ENCODE assay signal across 11 cellular contexts in genomic region chr20:2984956-2985661, GRCh38. TPM values are rescaled to one million over a fixed set of nuclear protein-coding genes. Genes with fewer than 3 reads are reported as not detected.
DNase-seq lines count a peak whose midpoint lies in the region; ATAC-seq, FAIRE-seq and TF ChIP-seq lines count a peak whose summit lies in the region.
"Had no signal": no experiment of that assay in that cellular context is flagged by ENCODE, and none has a peak within 500 bp of the region (broad histone marks: within the 10 kb centered on the region; RNA-seq: fewer than 3 reads in every experiment).

No MANE protein-coding gene starts in this region.

- CTCF ChIA-PET in activated CD8-positive, alpha-beta memory T cell treated with anti-CD3 and anti-CD28 coated beads, Interleukin-2, amount 10 ng/mL, durations not matched to agents 7 days and 5 days (lab: Charles Lee): interaction anchor here (0.8 to 1.5 kb wide), 2 partner anchors 12 to 78 kb away, joined by 3 to 6 read pairs; no protein-coding TSS in a partner anchor

- FAIRE-seq in RCC 7860 (lab: Jason Lieb, UNC): no peak

- H3K4me3 Mint-ChIP-seq in activated CD8-positive, alpha-beta memory T cell treated with anti-CD3 and anti-CD28 coated beads, Interleukin-2, amount 10 ng/mL, durations not matched to agents 7 days and 5 days: no peak overlapping the region

- TF ChIP-seq POLR2A in suprapubic skin (IDR thresholded peaks at IDR 0.05): no peak

- H3K9me3 Mint-ChIP-seq in activated CD8-positive, alpha-beta memory T cell treated with anti-CD3 and anti-CD28 coated beads, Interleukin-2, amount 10 ng/mL, durations not matched to agents 7 days and 5 days (ENCODE audit: low read depth): no peaks in the 10 kb centered on the region

- peak; percentile 74 for DNase-seq in activated CD8-positive, alpha-beta memory T cell treated with anti-CD3 and anti-CD28 coated beads, Interleukin-2, amount 50 U/mL, for 48 hours
- no peak for DNase-seq in activated CD8-positive, alpha-beta memory T cell treated with anti-CD3 and anti-CD28 coated beads, Interleukin-2, amount 10 ng/mL, durations not matched to agents 7 days and 5 days
- peak; percentile 19 for DNase-seq in NCI-H345 (lab: John Stamatoyannopoulos, UW)
- peak; percentile 18 for DNase-seq in fibroblast of gingiva (ENCODE audit: low read depth)
- DNase-seq in stimulated activated CD4-positive, alpha-beta T cell treated with anti-CD3 and anti-CD28 coated beads, Interleukin-4, amount 100 ng/mL, for 1 hour: peak; percentile 4
- no peak for DNase-seq in RCC 7860 (ENCODE audit: low spot score)
- DNase-seq in iPS-NIHi11 (ENCODE audit: low spot score): no peak
- DNase-seq in suprapubic skin (ENCODE audit: low spot score in 2 of 2): no peak
- DNase-seq: activated CD4-positive, CD25-positive, alpha-beta regulatory T cell; Calu3; dorsolateral prefrontal cortex had no signal

- no peak overlapping the region for H3K27ac ChIP-seq in suprapubic skin
- H3K27ac ChIP-seq: dorsolateral prefrontal cortex had no signal

- H3K27me3 ChIP-seq in suprapubic skin: no peaks in the 10 kb centered on the region
- H3K27me3 ChIP-seq: dorsolateral prefrontal cortex had no signal

- H3K27ac Mint-ChIP-seq in activated CD8-positive, alpha-beta memory T cell treated with anti-CD3 and anti-CD28 coated beads, Interleukin-2, amount 10 ng/mL, durations not matched to agents 7 days and 5 days: no peak overlapping the region

- peaks cover 39% of the 10 kb centered on the region for H3K36me3 Mint-ChIP-seq in activated CD8-positive, alpha-beta memory T cell treated with anti-CD3 and anti-CD28 coated beads, Interleukin-2, amount 10 ng/mL, durations not matched to agents 7 days and 5 days

- H3K4me1 Mint-ChIP-seq in activated CD8-positive, alpha-beta memory T cell treated with anti-CD3 and anti-CD28 coated beads, Interleukin-2, amount 10 ng/mL, durations not matched to agents 7 days and 5 days: peaks cover 37% of the 10 kb centered on the region

- no peak for TF ChIP-seq EP300 in suprapubic skin (IDR thresholded peaks at IDR 0.05)

- 83% methylated on average over 6 of the region's 6 CpGs for WGBS in suprapubic skin

- H3K36me3 ChIP-seq in suprapubic skin: peaks cover 30% of the 10 kb centered on the region

- no peak overlapping the region for H3K4me3 ChIP-seq in suprapubic skin
- H3K4me3 ChIP-seq: dorsolateral prefrontal cortex had no signal

- TF ChIP-seq CTCF in suprapubic skin (IDR thresholded peaks at IDR 0.05): no peak

- H3K4me1 ChIP-seq in suprapubic skin: peaks cover 9% of the 10 kb centered on the region

- no peaks in the 10 kb centered on the region for H3K27me3 Mint-ChIP-seq in activated CD8-positive, alpha-beta memory T cell treated with anti-CD3 and anti-CD28 coated beads, Interleukin-2, amount 10 ng/mL, durations not matched to agents 7 days and 5 days

- ATAC-seq in activated CD8-positive, alpha-beta memory T cell treated with anti-CD3 and anti-CD28 coated beads, Interleukin-2, amount 10 ng/mL, durations not matched to agents 7 days and 5 days: no peak

- H3K9me3 ChIP-seq in suprapubic skin: no peaks in the 10 kb centered on the region

RNA-seq across cellular contexts. Expression of gene GNRH2, which starts 58.3 kb away (rescaled TPM):
- total RNA-seq in activated CD8-positive, alpha-beta memory T cell treated with anti-CD3 and anti-CD28 coated beads, Interleukin-2, amount 10 ng/mL, durations not matched to agents 7 days and 5 days: under 1 TPM; 0.55 to 0.63 TPM
- under 1 TPM in 2 of 4 donors, not detected in 2; 0.83 TPM for total RNA-seq in suprapubic skin

Comparison
In these comparisons a context has a peak if more than half of its experiments do, and no peak if none do; other contexts are left out.
1. DNase-seq: peak in activated CD8-positive, alpha-beta memory T cell treated with anti-CD3 and anti-CD28 coated beads, Interleukin-2, amount 50 U/mL, for 48 hours (single experiment), NCI-H345 (single experiment), fibroblast of gingiva (single experiment) and stimulated activated CD4-positive, alpha-beta T cell treated with anti-CD3 and anti-CD28 coated beads, Interleukin-4, amount 100 ng/mL, for 1 hour (single experiment); none in activated CD8-positive, alpha-beta memory T cell treated with anti-CD3 and anti-CD28 coated beads, Interleukin-2, amount 10 ng/mL, durations not matched to agents 7 days and 5 days (single experiment), RCC 7860 (single experiment), iPS-NIHi11 (single experiment) and suprapubic skin (0 of 2).